In genomic region chr10:59678884-59679301, GRCh38 we compare ENCODE assay signal across 10 cellular contexts. TPM values are rescaled to one million over a fixed set of nuclear protein-coding genes. Genes with fewer than 3 reads are reported as not detected.
A peak's percentile ranks its signal among the peaks of the same experiment; 100 is the strongest.
DNase-seq lines count a peak whose midpoint lies in the region; ATAC-seq and TF ChIP-seq lines count a peak whose summit lies in the region.
"Had no signal": no experiment of that assay in that cellular context is flagged by ENCODE, and none has a peak within 500 bp of the region (broad histone marks: within the 10 kb centered on the region; RNA-seq: fewer than 3 reads in every experiment).

No MANE protein-coding gene starts in this region.

- DNase-seq in activated T-cell treated with anti-CD3 and anti-CD28 coated beads, Interleukin-2, amount 50 U/mL, for 72 hours = peak; percentile 10 to 28
- no peak for DNase-seq in activated T-cell treated with anti-CD3 and anti-CD28 coated beads, Interleukin-2, amount 50 U/mL, for 24 hours
- DNase-seq in adrenal gland (peak in 6 of 7 donors; percentile 31 to 70 (median 62)), transverse colon (peak; percentile 73), DMS153 treated with DMSO at 0.1 percent for 48 hours (lab: John Stamatoyannopoulos, UW; ENCODE audit: unreplicated experiment) (no peak), A673 (ENCODE audit: low spot score) (no peak)
- no peak for DNase-seq in stimulated activated CD4-positive, alpha-beta T cell treated with anti-CD3 and anti-CD28 coated beads, Interleukin-4, amount 100 ng/mL, for 1 hour
- DNase-seq: activated naive CD8-positive, alpha-beta T cell treated with anti-CD3 and anti-CD28 coated beads for 36 hours; SHP77 treated with DMSO at 0.1 percent for 48 hours had no signal

- in situ Hi-C loops in transverse colon (cut with MboI; ENCODE audit: low pct_ligation_motif_present in 1 of 4, low pct_unique_long_range_greater_than_20kb in 1 of 4, low sequenced_read_pairs in 3 of 4) = no loop called here

- H3K4me3 ChIP-seq in adrenal gland (no peak overlapping the region), transverse colon (no peak overlapping the region), A673 (ENCODE audit: low read depth, low read length, poor library complexity, severe bottlenecking) (no peak overlapping the region)

- BruUV-seq in A673 (replicated peaks; lab: Mats Ljungman, UMichigan) = no TSS peak

- H3K27me3 Mint-ChIP-seq in activated T-cell treated with anti-CD3 and anti-CD28 coated beads, Interleukin-2, amount 50 U/mL, for 72 hours (ENCODE audit: low read depth) = no peaks in the 10 kb centered on the region
- no peaks in the 10 kb centered on the region for H3K27me3 Mint-ChIP-seq in activated T-cell treated with anti-CD3 and anti-CD28 coated beads, Interleukin-2, amount 50 U/mL, for 24 hours
- H3K27me3 Mint-ChIP-seq: activated naive CD8-positive, alpha-beta T cell treated with anti-CD3 and anti-CD28 coated beads for 36 hours had no signal

- H3K27ac Mint-ChIP-seq in activated T-cell treated with anti-CD3 and anti-CD28 coated beads, Interleukin-2, amount 50 U/mL, for 72 hours = no peak overlapping the region
- H3K27ac Mint-ChIP-seq in activated T-cell treated with anti-CD3 and anti-CD28 coated beads, Interleukin-2, amount 50 U/mL, for 24 hours = no peak overlapping the region
- H3K27ac Mint-ChIP-seq: activated naive CD8-positive, alpha-beta T cell treated with anti-CD3 and anti-CD28 coated beads for 36 hours had no signal

- intact Hi-C loops in adrenal gland (cut with DNase I) = no loop called here
- intact Hi-C loops in transverse colon (cut with DNase I; ENCODE audit: low total_unique reads) = no loop called here
- intact Hi-C loops in A673 (cut with micrococcal nuclease; ENCODE audit: unreplicated experiment) = no loop called here

- H3K36me3 Mint-ChIP-seq in activated T-cell treated with anti-CD3 and anti-CD28 coated beads, Interleukin-2, amount 50 U/mL, for 72 hours (ENCODE audit: insufficient read depth in 2 of 2) = no peaks in the 10 kb centered on the region
- H3K36me3 Mint-ChIP-seq in activated T-cell treated with anti-CD3 and anti-CD28 coated beads, Interleukin-2, amount 50 U/mL, for 24 hours (ENCODE audit: low read depth) = no peaks in the 10 kb centered on the region
- H3K36me3 Mint-ChIP-seq: activated naive CD8-positive, alpha-beta T cell treated with anti-CD3 and anti-CD28 coated beads for 36 hours had no signal

- no peak overlapping the region for H3K4me3 Mint-ChIP-seq in activated T-cell treated with anti-CD3 and anti-CD28 coated beads, Interleukin-2, amount 50 U/mL, for 72 hours
- no peak overlapping the region for H3K4me3 Mint-ChIP-seq in activated T-cell treated with anti-CD3 and anti-CD28 coated beads, Interleukin-2, amount 50 U/mL, for 24 hours
- H3K4me3 Mint-ChIP-seq: activated naive CD8-positive, alpha-beta T cell treated with anti-CD3 and anti-CD28 coated beads for 36 hours had no signal

- H3K36me3 ChIP-seq in adrenal gland (replicated peaks in 1 of 2) = no peaks in the 10 kb centered on the region
- H3K36me3 ChIP-seq in transverse colon = no peaks in the 10 kb centered on the region
- no peaks in the 10 kb centered on the region for H3K36me3 ChIP-seq in A673 (ENCODE audit: insufficient read depth, low read length, poor library complexity, severe bottlenecking)

- no peaks in the 10 kb centered on the region for H3K27me3 ChIP-seq in adrenal gland
- no peaks in the 10 kb centered on the region for H3K27me3 ChIP-seq in transverse colon
- no peaks in the 10 kb centered on the region for H3K27me3 ChIP-seq in A673 (replicated peaks; ENCODE audit: insufficient read depth, low read depth, low read length, poor library complexity)

- POLR2A ChIA-PET in A673 (lab: Charles Lee; ENCODE audit: low non-redundant PET) = no interaction called here

- H3K27ac ChIP-seq in adrenal gland (peak overlapping the region in 4 of 5 donors; percentile 44 to 76 (median 61)), transverse colon (peak overlapping the region; percentile 56 to 79 (median 74)), A673 (ENCODE audit: low read depth, low read length, poor library complexity, severe bottlenecking) (no peak overlapping the region)

- TF ChIP-seq EP300 in transverse colon (IDR thresholded peaks at IDR 0.05; ENCODE audit: low read depth) = no peak

- TF ChIP-seq POLR2A in adrenal gland (IDR thresholded peaks at IDR 0.05) (peak in 1 of 2 donors; percentile 6), transverse colon (IDR thresholded peaks at IDR 0.05) (no peak)

- TF ChIP-seq CTCF in adrenal gland (IDR thresholded peaks at IDR 0.05) (no peak), transverse colon (IDR thresholded peaks at IDR 0.05) (no peak), A673 (conservative IDR thresholded peaks at IDR 0.05; ENCODE audit: low read depth, low read length) (no peak)

- no peaks in the 10 kb centered on the region for H3K9me3 Mint-ChIP-seq in activated T-cell treated with anti-CD3 and anti-CD28 coated beads, Interleukin-2, amount 50 U/mL, for 72 hours
- no peaks in the 10 kb centered on the region for H3K9me3 Mint-ChIP-seq in activated T-cell treated with anti-CD3 and anti-CD28 coated beads, Interleukin-2, amount 50 U/mL, for 24 hours
- H3K9me3 Mint-ChIP-seq: activated naive CD8-positive, alpha-beta T cell treated with anti-CD3 and anti-CD28 coated beads for 36 hours had no signal

- ATAC-seq in activated T-cell treated with anti-CD3 and anti-CD28 coated beads, Interleukin-2, amount 50 U/mL, for 72 hours (replicated peaks in 1 of 2) = peak; percentile 93 to 95
- peak; percentile 73 for ATAC-seq in HG03095 (IDR thresholded peaks at IDR 0.05; ENCODE audit: unreplicated experiment)

- peaks cover 7% of the 10 kb centered on the region for H3K4me1 Mint-ChIP-seq in activated T-cell treated with anti-CD3 and anti-CD28 coated beads, Interleukin-2, amount 50 U/mL, for 72 hours (ENCODE audit: low read depth)
- H3K4me1 Mint-ChIP-seq in activated T-cell treated with anti-CD3 and anti-CD28 coated beads, Interleukin-2, amount 50 U/mL, for 24 hours (ENCODE audit: low read depth) = peaks cover 3% of the 10 kb centered on the region
- H3K4me1 Mint-ChIP-seq: activated naive CD8-positive, alpha-beta T cell treated with anti-CD3 and anti-CD28 coated beads for 36 hours had no signal

- CTCF ChIA-PET in A673 (lab: Charles Lee) = no interaction called here

- no peaks in the 10 kb centered on the region for H3K9me3 ChIP-seq in adrenal gland (replicated peaks in 1 of 3)
- no peaks in the 10 kb centered on the region for H3K9me3 ChIP-seq in transverse colon
- H3K9me3 ChIP-seq in A673 (ENCODE audit: low read depth, low read length, poor library complexity, severe bottlenecking) = no peaks in the 10 kb centered on the region

- H3K4me1 ChIP-seq in adrenal gland (replicated peaks in 1 of 2) = peaks cover 16 to 71% of the 10 kb centered on the region in 2 donors
- H3K4me1 ChIP-seq in transverse colon = peaks cover 0 to 16% (median 4%) of the 10 kb centered on the region in 4 donors
- peaks cover 8% of the 10 kb centered on the region for H3K4me1 ChIP-seq in A673 (ENCODE audit: insufficient read depth, low read length, poor library complexity, severe bottlenecking)

- 15 to 29% (median 28%) methylated on average over 4 of the region's 4 CpGs for WGBS in adrenal gland, 4 donors
- 31 to 37% methylated on average over 3 to 4 of the region's 4 CpGs for WGBS in transverse colon (ENCODE audit: low coverage in 1 of 2), 2 donors

RNA-seq across cellular contexts. Expression of gene SLC16A9, which starts 30.8 kb away (rescaled TPM):
- under 1 TPM; 0.14 to 0.19 TPM for total RNA-seq in activated T-cell treated with anti-CD3 and anti-CD28 coated beads, Interleukin-2, amount 50 U/mL, for 72 hours
- 100 to 1,000 TPM; 129 to 382 (median 230) TPM for total RNA-seq in adrenal gland
- polyA plus RNA-seq in adrenal gland = 100 to 1,000 TPM; 143 to 226 (median 173) TPM
- total RNA-seq in transverse colon = 10 to 100 TPM in 3 of 4 donors, under 1 TPM in 1; 0.80 to 58.7 (median 15.3) TPM
- 2.9 and 3.0 TPM in 2 replicates for total RNA-seq in A673 (2021)

Comparison
In these comparisons a context has a peak if more than half of its experiments do, and no peak if none do; other contexts are left out.
1. DNase-seq: peak in activated T-cell treated with anti-CD3 and anti-CD28 coated beads, Interleukin-2, amount 50 U/mL, for 72 hours (2 of 2), adrenal gland (6 of 7) and transverse colon (single experiment); none in activated T-cell treated with anti-CD3 and anti-CD28 coated beads, Interleukin-2, amount 50 U/mL, for 24 hours (single experiment), DMS153 treated with DMSO at 0.1 percent for 48 hours (single experiment), A673 (single experiment) and stimulated activated CD4-positive, alpha-beta T cell treated with anti-CD3 and anti-CD28 coated beads, Interleukin-4, amount 100 ng/mL, for 1 hour (single experiment).